33 cellular contexts compared by ENCODE assay signal in genomic region chr1:83834621-83835264, GRCh38.
A peak's percentile ranks its signal among the peaks of the same experiment; 100 is the strongest.
DNase-seq lines count a peak whose midpoint lies in the region; ATAC-seq, FAIRE-seq and TF ChIP-seq lines count a peak whose summit lies in the region.
"Had no signal": no experiment of that assay in that cellular context is flagged by ENCODE, and none has a peak within 500 bp of the region (broad histone marks: within the 10 kb centered on the region; RNA-seq: fewer than 3 reads in every experiment).

No MANE protein-coding gene starts in this region.

- no peaks in the 10 kb centered on the region for H3K9me3 Mint-ChIP-seq in type B pancreatic cell
- H3K9me3 Mint-ChIP-seq: CD14-positive monocyte; stimulated activated naive B cell treated with anti-CD40 and anti-IgM and Interleukin-4, amounts not matched to agents 10 μg/mL and 1 μg/mL and 100 μg/mL, for 72 hours had no signal

- no peaks in the 10 kb centered on the region for H3K9me1 ChIP-seq in K562 (ENCODE audit: control insufficient read depth, insufficient read depth, low read length)

- 0% methylated on average over 4 of the region's 4 CpGs for WGBS in K562 (ENCODE audit: insufficient coverage, low coverage, missing lambda C conversion rate)

- H3K4me1 ChIP-seq in K562 (replicated peaks in 1 of 2; ENCODE audit: control insufficient read depth in 2 of 2, insufficient read depth in 2 of 2, low read length in 2 of 2) (no peaks in the 10 kb centered on the region), foreskin keratinocyte (no peaks in the 10 kb centered on the region)
- H3K4me1 ChIP-seq: Caco-2, lower lobe of right lung had no signal

- TF ChIP-seq POLR2A in K562 (conservative IDR thresholded peaks at IDR 0.05) = no peak

- H3K27me3 ChIP-seq in K562 (ENCODE audit: control insufficient read depth in 2 of 2, insufficient read depth in 2 of 2, low read length in 2 of 2) (no peaks in the 10 kb centered on the region), foreskin keratinocyte (no peaks in the 10 kb centered on the region)
- H3K27me3 ChIP-seq: esophagus squamous epithelium had no signal

- peaks cover 2% of the 10 kb centered on the region for H3K4me1 Mint-ChIP-seq in type B pancreatic cell (ENCODE audit: unreplicated experiment)
- H3K4me1 Mint-ChIP-seq: CD14-positive monocyte; naive thymus-derived CD8-positive, alpha-beta T cell had no signal

- H3K4me3 Mint-ChIP-seq in type B pancreatic cell = no peak overlapping the region
- H3K4me3 Mint-ChIP-seq: activated naive CD8-positive, alpha-beta T cell; CD14-positive monocyte; naive thymus-derived CD8-positive, alpha-beta T cell; stimulated activated naive B cell treated with anti-CD40 and anti-IgM and Interleukin-4, amounts not matched to agents 10 μg/mL and 1 μg/mL and 100 μg/mL, for 72 hours had no signal

- no peak overlapping the region for H3K4me2 ChIP-seq in K562 (ENCODE audit: insufficient read depth, low read length)
- H3K4me2 ChIP-seq: KMS-11 had no signal

- no peaks in the 10 kb centered on the region for H3K36me3 Mint-ChIP-seq in type B pancreatic cell
- H3K36me3 Mint-ChIP-seq: CD14-positive monocyte had no signal

- no peak overlapping the region for H2AFZ ChIP-seq in K562 (ENCODE audit: low read depth, low read length)

- H3K79me2 ChIP-seq in K562 (ENCODE audit: control insufficient read depth, insufficient read depth, low read length) = no peaks in the 10 kb centered on the region

- no peaks in the 10 kb centered on the region for H3K9me3 ChIP-seq in K562 (replicated peaks; ENCODE audit: control insufficient read depth, insufficient read depth, low read depth, low read length)
- H3K9me3 ChIP-seq: Caco-2, esophagus squamous epithelium, lower lobe of right lung had no signal

- POLR2A ChIA-PET in K562 (lab: Yijun Ruan, JAX) = interaction anchor here (0.7 kb wide), 1 partner anchor 970 kb away, joined by 3 read pairs; no protein-coding TSS in a partner anchor

- H3K4me3 ChIP-seq in K562 = no peak overlapping the region
- H3K4me3 ChIP-seq: esophagus squamous epithelium, lower lobe of right lung had no signal

- DNase-seq in DMS53 (lab: John Stamatoyannopoulos, UW) (peak; percentile 11), DMS53 treated with DMSO at 0.1 percent for 48 hours (lab: John Stamatoyannopoulos, UW; ENCODE audit: unreplicated experiment) (no peak), K562 (ENCODE audit: extremely low read depth in 1 of 4, low spot score in 3 of 4) (no peak), foreskin keratinocyte (no peak), type B pancreatic cell (ENCODE audit: extremely low spot score, unreplicated experiment) (no peak), SKM-1 (lab: John Stamatoyannopoulos, UW; ENCODE audit: unreplicated experiment) (no peak), SW480 (ENCODE audit: low spot score) (no peak)
- no peak for DNase-seq in activated T-cell treated with anti-CD3 and anti-CD28 coated beads, Interleukin-2, amount 50 U/mL, for 48 hours
- DNase-seq: 8988T; activated CD4-positive, alpha-beta T cell treated with anti-CD3 and anti-CD28 coated beads for 48 hours; activated effector memory CD4-positive, alpha-beta T cell treated with anti-CD3 and anti-CD28 coated beads, Interleukin-2, amount 50 U/mL, for 16 hours; Caco-2; DND-41; esophagus squamous epithelium; kidney glomerular epithelial cell; lower lobe of right lung; MM.1S; naive thymus-derived CD8-positive, alpha-beta T cell; NCI-H1417; NCI-H2081; NCI-H526 treated with DMSO at 0.1 percent for 48 hours; occipital lobe; SIG-M5; stimulated activated naive B cell treated with anti-CD40 and anti-IgM and Interleukin-4, amounts not matched to agents 10 μg/mL and 1 μg/mL and 100 μg/mL, for 72 hours; substantia nigra; T1000; trophoblast cell; WERI-Rb-1 had no signal

- no peaks in the 10 kb centered on the region for H3K27me3 Mint-ChIP-seq in type B pancreatic cell
- H3K27me3 Mint-ChIP-seq: activated naive CD8-positive, alpha-beta T cell; naive thymus-derived CD8-positive, alpha-beta T cell had no signal

- TF ChIP-seq RAD21 in K562 (CRISPR knock-in tag; conservative IDR thresholded peaks at IDR 0.05 in 1 of 2, IDR thresholded peaks at IDR 0.05 in 1 of 2) = no peak; a peak in 1 of 4 replicates

- no TSS peak for BruUV-seq in K562 (replicated peaks; lab: Mats Ljungman, UMichigan)

- no peak overlapping the region for H3K9ac ChIP-seq in K562 (ENCODE audit: insufficient read depth in 1 of 2, low read depth in 2 of 2, low read length in 2 of 2)
- H3K9ac ChIP-seq: KMS-11 had no signal

- TF ChIP-seq CTCF in K562 (IDR thresholded peaks at IDR 0.05 in 2 of 3, conservative IDR thresholded peaks at IDR 0.05 in 1 of 3; ENCODE audit: insufficient read depth in 2 of 3, low read depth in 1 of 3, low read length in 3 of 3) = 0 out of 6 replicates have a peak, but pooled peaks of 1 of the 3 experiments have one; percentile 3
- peak; percentile 18 for TF ChIP-seq CTCF in foreskin keratinocyte (conservative IDR thresholded peaks at IDR 0.05)
- peak; percentile 54 for TF ChIP-seq CTCF in type B pancreatic cell (conservative IDR thresholded peaks at IDR 0.05)

- intact Hi-C loops in K562 (cut with micrococcal nuclease) = no loop called here

- H3K27ac ChIP-seq in K562 (ENCODE audit: extremely low read depth, low read depth, low read length) (no peak overlapping the region), foreskin keratinocyte (no peak overlapping the region)
- H3K27ac ChIP-seq: esophagus squamous epithelium, KMS-11, lower lobe of right lung, WERI-Rb-1 had no signal

- no peak for FAIRE-seq in K562 (lab: Jason Lieb, UNC)
- FAIRE-seq: bronchial epithelial cell, RCC 7860 had no signal

- CTCF ChIA-PET in K562 (lab: Yijun Ruan, JAX; ENCODE audit: low intra/inter-chr PET ratio) = no interaction called here

- TF ChIP-seq EP300 in K562 (IDR thresholded peaks at IDR 0.05; ENCODE audit: low read length) = no peak

- H4K20me1 ChIP-seq in K562 (replicated peaks; ENCODE audit: control insufficient read depth, insufficient read depth, low read length) = no peaks in the 10 kb centered on the region

- ATAC-seq in K562 (peak; percentile 51; the same call in 1 of the 3 replicates), foreskin keratinocyte (no peak)
- ATAC-seq: lower lobe of right lung; naive thymus-derived CD8-positive, alpha-beta T cell; stimulated activated naive B cell treated with anti-CD40 and anti-IgM and Interleukin-4, amounts not matched to agents 10 μg/mL and 1 μg/mL and 100 μg/mL, for 72 hours had no signal

- no peak overlapping the region for H3K27ac Mint-ChIP-seq in type B pancreatic cell
- H3K27ac Mint-ChIP-seq: activated naive CD8-positive, alpha-beta T cell; CD14-positive monocyte; naive thymus-derived CD8-positive, alpha-beta T cell; stimulated activated naive B cell treated with anti-CD40 and anti-IgM and Interleukin-4, amounts not matched to agents 10 μg/mL and 1 μg/mL and 100 μg/mL, for 72 hours had no signal

- no peaks in the 10 kb centered on the region for H3K36me3 ChIP-seq in K562 (ENCODE audit: control insufficient read depth, insufficient read depth, low read length)
- H3K36me3 ChIP-seq: esophagus squamous epithelium, lower lobe of right lung, WERI-Rb-1 had no signal

- in situ Hi-C loops in K562 (cut with MboI) = no loop called here

TF ChIP-seq in K562, 482 proteins besides CTCF, POLR2A, EP300 and RAD21:
- TF ChIP-seq CEBPG (CRISPR knock-in tag; IDR thresholded peaks at IDR 0.05) (no peak), CEBPG (tag; conservative IDR thresholded peaks at IDR 0.05 in 1 of 2, IDR thresholded peaks at IDR 0.05 in 1 of 2) (peak; percentile 38 to 66; a peak in 3 of 4 replicates), RB1 (IDR thresholded peaks at IDR 0.05; ENCODE audit: low read depth) (no peak), CEBPB (tag; IDR thresholded peaks at IDR 0.05) (peak; percentile 49)
- TF ChIP-seq, protein P1, sequence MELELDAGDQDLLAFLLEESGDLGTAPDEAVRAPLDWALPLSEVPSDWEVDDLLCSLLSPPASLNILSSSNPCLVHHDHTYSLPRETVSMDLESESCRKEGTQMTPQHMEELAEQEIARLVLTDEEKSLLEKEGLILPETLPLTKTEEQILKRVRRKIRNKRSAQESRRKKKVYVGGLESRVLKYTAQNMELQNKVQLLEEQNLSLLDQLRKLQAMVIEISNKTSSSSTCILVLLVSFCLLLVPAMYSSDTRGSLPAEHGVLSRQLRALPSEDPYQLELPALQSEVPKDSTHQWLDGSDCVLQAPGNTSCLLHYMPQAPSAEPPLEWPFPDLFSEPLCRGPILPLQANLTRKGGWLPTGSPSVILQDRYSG (tag; conservative IDR thresholded peaks at IDR 0.05; ENCODE audit: low read depth) = no peak
